ENCODE assay signal across 8 cellular contexts in genomic region chr1:169363046-169363756, GRCh38. TPM values are rescaled to one million over a fixed set of nuclear protein-coding genes. Genes with fewer than 3 reads are reported as not detected.
DNase-seq lines count a peak whose midpoint lies in the region; ATAC-seq and TF ChIP-seq lines count a peak whose summit lies in the region.

No MANE protein-coding gene starts in this region.

- H3K4me1 ChIP-seq in MM.1S (ENCODE audit: low read length) (peaks cover 6% of the 10 kb centered on the region; the same call in 1 of the 2 replicates), suprapubic skin (peaks cover 10% of the 10 kb centered on the region)

- H3K4me3 ChIP-seq in NB4 (ENCODE audit: low read depth, low read length) (no peak overlapping the region), MM.1S (ENCODE audit: low read length) (no peak overlapping the region), suprapubic skin (no peak overlapping the region)

- intact Hi-C loops in sciatic nerve (cut with DNase I): no loop called here

- H3K27me3 ChIP-seq in MM.1S (replicated peaks; ENCODE audit: insufficient read depth, low read length) (no peaks in the 10 kb centered on the region), suprapubic skin (no peaks in the 10 kb centered on the region)

- TF ChIP-seq EP300 in suprapubic skin (IDR thresholded peaks at IDR 0.05): no peak

- no peaks in the 10 kb centered on the region for H3K9me2 ChIP-seq in MM.1S (replicated peaks; ENCODE audit: insufficient read depth, low read length)

- H3K36me3 ChIP-seq in MM.1S (replicated peaks; ENCODE audit: insufficient read depth, low read length): no peaks in the 10 kb centered on the region
- no peaks in the 10 kb centered on the region for H3K36me3 ChIP-seq in suprapubic skin

- H3K27ac ChIP-seq in MM.1S (ENCODE audit: low read length) (no peak overlapping the region), suprapubic skin (no peak overlapping the region)

- H3F3A ChIP-seq in MM.1S (ENCODE audit: insufficient read depth, low read length): peaks cover 4% of the 10 kb centered on the region

- no peak overlapping the region for H3K4me2 ChIP-seq in MM.1S (ENCODE audit: low read depth, low read length)

- TF ChIP-seq POLR2A in NB4 (IDR thresholded peaks at IDR 0.05; ENCODE audit: extremely low read depth, insufficient read length): no peak
- no peak for TF ChIP-seq POLR2A in suprapubic skin (IDR thresholded peaks at IDR 0.05)

- no peak overlapping the region for H3K9ac ChIP-seq in MM.1S (ENCODE audit: low read length)

- no peak overlapping the region for H2AFZ ChIP-seq in MM.1S (ENCODE audit: low read length)

- DNase-seq in AML-193 (lab: John Stamatoyannopoulos, UW): peak; percentile 28 to 51
- peak; percentile 69 for DNase-seq in NB4 (ENCODE audit: low read depth)
- DNase-seq in dermis blood vessel endothelial cell: peak; percentile 51
- no peak for DNase-seq in HUDEP-2 (lab: John Stamatoyannopoulos, UW; ENCODE audit: unreplicated experiment in 76 of 76)
- no peak for DNase-seq in MM.1S
- DNase-seq in sciatic nerve (ENCODE audit: low spot score): no peak
- no peak for DNase-seq in suprapubic skin (ENCODE audit: low spot score in 2 of 2)

- 72% methylated on average over 5 of the region's 5 CpGs for WGBS in suprapubic skin

- H3K9me3 ChIP-seq in MM.1S (replicated peaks; ENCODE audit: insufficient read depth, low read length): no peaks in the 10 kb centered on the region
- no peaks in the 10 kb centered on the region for H3K9me3 ChIP-seq in suprapubic skin

- no peaks in the 10 kb centered on the region for H4K20me1 ChIP-seq in MM.1S (ENCODE audit: insufficient read depth, low read length)

- no peaks in the 10 kb centered on the region for H3K79me2 ChIP-seq in MM.1S (ENCODE audit: low read length)

- TF ChIP-seq CTCF in NB4 (IDR thresholded peaks at IDR 0.05; ENCODE audit: low read depth, low read length) (no peak), MM.1S (IDR thresholded peaks at IDR 0.05; ENCODE audit: low read length) (no peak), suprapubic skin (IDR thresholded peaks at IDR 0.05) (no peak)

- ATAC-seq in GM19452 (IDR thresholded peaks at IDR 0.05; ENCODE audit: unreplicated experiment) (peak; percentile 29), sciatic nerve (no peak)

RNA-seq across cellular contexts. Expression of gene NME7, which starts 4.4 kb away (rescaled TPM):
- total RNA-seq in dermis blood vessel endothelial cell (18.0 and 26.8 TPM in 2 replicates), sciatic nerve (15.9 TPM), suprapubic skin (10 to 100 TPM in 3 of 4 donors, 1 to 10 TPM in 1; 9.5 to 13.9 (median 11.7) TPM)

RNA-seq across cellular contexts. Expression of gene BLZF1, which starts 4.8 kb away (rescaled TPM):
- 26.0 and 30.5 TPM in 2 replicates for total RNA-seq in dermis blood vessel endothelial cell
- total RNA-seq in sciatic nerve: 28.1 TPM
- total RNA-seq in suprapubic skin: 10 to 100 TPM; 16.3 to 26.5 (median 25.9) TPM

Comparison
In these comparisons a context has a peak if more than half of its experiments do, and no peak if none do; other contexts are left out.
1. DNase-seq: peak in AML-193 (2 of 2), NB4 (single experiment) and dermis blood vessel endothelial cell (single experiment); none in HUDEP-2 (0 of 76), MM.1S (single experiment), sciatic nerve (single experiment) and suprapubic skin (0 of 2).